In genomic region chr4:112559053-112559452, GRCh38 we compare ENCODE assay signal across 29 cellular contexts. TPM values are rescaled to one million over a fixed set of nuclear protein-coding genes. Genes with fewer than 3 reads are reported as not detected.
"Had no signal": no experiment of that assay in that cellular context is flagged by ENCODE, and none has a peak within 500 bp of the region (broad histone marks: within the 10 kb centered on the region; RNA-seq: fewer than 3 reads in every experiment).

No MANE protein-coding gene starts in this region.

- DNase-seq: stimulated activated CD4-positive, alpha-beta T cell treated with anti-CD3 and anti-CD28 coated beads, Interleukin-2, amount 100 ng/mL, for 48 hours; stimulated activated CD4-positive, alpha-beta T cell treated with anti-CD3 and anti-CD28 coated beads, Interleukin-4, amount 100 ng/mL, for 1 hour; stimulated activated CD4-positive, alpha-beta T cell treated with anti-CD3 and anti-CD28 coated beads, Interleukin-4, amount 100 ng/mL, for 24 hours; stimulated activated CD4-positive, alpha-beta T cell treated with anti-CD3 and anti-CD28 coated beads, Interleukin-4, amount 100 ng/mL, for 4 hours; stimulated activated CD8-positive, alpha-beta memory T cell treated with anti-CD3 and anti-CD28 coated beads, Interleukin-4, amount 100 ng/mL, for 48 hours; stimulated activated naive B cell treated with anti-CD40 and anti-IgM and Interleukin-4, amounts not matched to agents 10 μg/mL and 1 μg/mL and 100 μg/mL, for 72 hours; stimulated activated naive CD4-positive, alpha-beta T cell; stimulated activated naive CD4-positive, alpha-beta T cell treated with Interleukin-2 at 50 U/mL for 16 hours; stimulated activated naive CD8-positive, alpha-beta T cell treated with anti-CD3 and anti-CD28 coated beads, Interleukin-15, amount 100 ng/mL, for 72 hours; stimulated activated naive CD8-positive, alpha-beta T cell treated with anti-CD3 and anti-CD28 coated beads, Interleukin-15, Interleukin-2, amounts not matched to agents 100 U/mL and 50 U/mL, for 24 hours; stomach; substantia nigra; testis; thyroid gland; tibial artery; transverse colon; upper lobe of left lung; upper lobe of right lung; uterus had no signal

- H3K4me3 ChIP-seq: stomach, suprapubic skin, testis, thoracic aorta, thyroid gland, tibial artery, tibial nerve, transverse colon, upper lobe of left lung, upper lobe of right lung, uterus, vagina had no signal

- H3K9me3 ChIP-seq: stomach, suprapubic skin, testis, thoracic aorta, thyroid gland, tibial artery, tibial nerve, transverse colon, upper lobe of left lung, upper lobe of right lung, uterus, vagina had no signal

- FAIRE-seq: urothelium cell line had no signal

- H3K4me1 ChIP-seq: stomach, suprapubic skin, testis, thyroid gland, tibial artery, tibial nerve, transverse colon, upper lobe of left lung, upper lobe of right lung, uterus, vagina had no signal

- ATAC-seq: stimulated activated effector memory CD8-positive, alpha-beta T cell treated with anti-CD3 and anti-CD28 coated beads, Interleukin-12 subunit alpha, Interleukin-12 subunit beta, amount 100 ng/mL, for 72 hours; stimulated activated memory B cell treated with anti-CD40 and anti-IgM and Interleukin-4, amounts not matched to agents 10 μg/mL and 1 μg/mL and 100 μg/mL, for 72 hours; stimulated activated naive B cell treated with anti-CD40 and anti-IgM and Interleukin-4, amounts not matched to agents 10 μg/mL and 1 μg/mL and 100 μg/mL, for 72 hours; stimulated activated naive CD8-positive, alpha-beta T cell treated with anti-CD3 and anti-CD28 coated beads, Interleukin-15, amount 100 ng/mL, for 72 hours; stimulated activated naive CD8-positive, alpha-beta T cell treated with anti-CD3 and anti-CD28 coated beads, Interleukin-15, Interleukin-2, amounts not matched to agents 100 U/mL and 50 U/mL, for 24 hours; upper lobe of right lung had no signal

- H3K36me3 ChIP-seq: suprapubic skin, thoracic aorta, thyroid gland, tibial artery, transverse colon, upper lobe of left lung, upper lobe of right lung, uterus, vagina had no signal

- H3K27me3 ChIP-seq: stomach, suprapubic skin, testis, thyroid gland, tibial artery, tibial nerve, transverse colon, upper lobe of left lung, upper lobe of right lung, uterus, vagina had no signal

- H3K27ac ChIP-seq: stomach, suprapubic skin, testis, thoracic aorta, thyroid gland, tibial artery, tibial nerve, transverse colon, upper lobe of left lung, upper lobe of right lung, uterus, vagina had no signal

RNA-seq across cellular contexts. Expression of gene NEUROG2, which starts 43.1 kb away (rescaled TPM):
- total RNA-seq: stomach, subcutaneous adipose tissue, suprapubic skin, thoracic aorta, thyroid gland, tibial nerve, transverse colon, upper lobe of left lung, upper lobe of right lung, ureter, urinary bladder, uterus, vagina had no signal
- polyA plus RNA-seq: stomach, urinary bladder had no signal
